In the genomic region with DNA sequence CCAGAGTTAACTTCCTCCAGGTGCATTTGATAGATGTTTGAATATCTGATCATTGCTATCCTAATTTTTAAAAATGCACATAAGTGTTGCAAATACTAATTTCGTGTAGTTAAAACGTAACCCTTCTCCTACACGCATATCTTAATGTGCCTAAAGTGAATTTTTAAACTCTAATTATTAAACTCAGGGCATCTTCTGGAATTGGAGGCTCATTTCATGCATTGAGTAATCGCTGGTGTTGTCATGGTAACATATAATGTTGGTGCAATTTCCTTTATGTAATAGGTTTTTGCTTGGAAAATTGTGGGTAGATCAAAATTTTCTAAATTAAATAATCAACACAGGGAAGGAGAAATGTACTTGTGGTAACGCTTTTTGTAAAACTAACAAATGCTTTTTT, we compare ENCODE assay signal across 19 cellular contexts. TPM values are rescaled to one million over a fixed set of nuclear protein-coding genes. Genes with fewer than 3 reads are reported as not detected.
A peak's percentile ranks its signal among the peaks of the same experiment; 100 is the strongest.
DNase-seq lines count a peak whose midpoint lies in the region; ATAC-seq and TF ChIP-seq lines count a peak whose summit lies in the region.
"Had no signal": no experiment of that assay in that cellular context is flagged by ENCODE, and none has a peak within 500 bp of the region (broad histone marks: within the 10 kb centered on the region; RNA-seq: fewer than 3 reads in every experiment).

No MANE protein-coding gene starts in this region.

- in situ Hi-C loops in mammary epithelial cell (cut with MboI; ENCODE audit: low sequenced_read_pairs in 2 of 2) = loop anchor here (10.0 to 25.0 kb wide), 3 partner anchors 422 to 979 kb away; a partner anchor contains a TSS

- no peaks in the 10 kb centered on the region for H4K20me1 ChIP-seq in mammary epithelial cell (ENCODE audit: insufficient read depth, low read length)

- H2AFZ ChIP-seq in mammary epithelial cell (ENCODE audit: low read depth, low read length) = no peak overlapping the region

- H3K4me3 ChIP-seq in NB4 (ENCODE audit: low read depth, low read length) (no peak overlapping the region), mammary epithelial cell (replicated peaks in 1 of 3; ENCODE audit: insufficient read depth in 1 of 3, low read depth in 2 of 3, low read length in 3 of 3) (no peak overlapping the region)
- H3K4me3 ChIP-seq: MG63 had no signal

- no peaks in the 10 kb centered on the region for H3K36me3 Mint-ChIP-seq in activated T-helper 1 cell treated with anti-CD3 and anti-CD28 coated beads, Interleukin-12 subunit alpha, Interleukin-12 subunit beta, Interleukin-2, Interleukin-4 antibody, amounts not matched to agents 30 ng/mL and 10 ng/mL and 1 ng/mL, durations not matched to agents 14 hours and 24 hours and 36 hours (ENCODE audit: low read depth)

- H3K79me2 ChIP-seq in mammary epithelial cell (ENCODE audit: insufficient read depth, low read length) = no peaks in the 10 kb centered on the region

- H3K4me1 Mint-ChIP-seq in activated T-helper 1 cell treated with anti-CD3 and anti-CD28 coated beads, Interleukin-12 subunit alpha, Interleukin-12 subunit beta, Interleukin-2, Interleukin-4 antibody, amounts not matched to agents 30 ng/mL and 10 ng/mL and 1 ng/mL, durations not matched to agents 14 hours and 24 hours and 36 hours (ENCODE audit: low read depth) = peaks cover 9% of the 10 kb centered on the region

- dilution Hi-C loops in mammary epithelial cell (cut with HindIII; ENCODE audit: low sequenced_read_pairs) = loop anchor here (25.0 kb wide), 1 partner anchor 422 kb away; no protein-coding TSS in a partner anchor

- no peak for TF ChIP-seq POLR2A in NB4 (IDR thresholded peaks at IDR 0.05; ENCODE audit: extremely low read depth, insufficient read length)

- H3K9ac ChIP-seq in mammary epithelial cell (ENCODE audit: insufficient read depth, low read length) = no peak overlapping the region

- H3K4me1 ChIP-seq in mammary epithelial cell (ENCODE audit: insufficient read depth, low read length) = no peaks in the 10 kb centered on the region

- no peak overlapping the region for H3K27ac Mint-ChIP-seq in activated T-helper 1 cell treated with anti-CD3 and anti-CD28 coated beads, Interleukin-12 subunit alpha, Interleukin-12 subunit beta, Interleukin-2, Interleukin-4 antibody, amounts not matched to agents 30 ng/mL and 10 ng/mL and 1 ng/mL, durations not matched to agents 14 hours and 24 hours and 36 hours
- H3K27ac Mint-ChIP-seq: CD4-positive, alpha-beta T cell had no signal

- H3K27me3 Mint-ChIP-seq in activated T-helper 1 cell treated with anti-CD3 and anti-CD28 coated beads, Interleukin-12 subunit alpha, Interleukin-12 subunit beta, Interleukin-2, Interleukin-4 antibody, amounts not matched to agents 30 ng/mL and 10 ng/mL and 1 ng/mL, durations not matched to agents 14 hours and 24 hours and 36 hours (ENCODE audit: insufficient read depth) = peaks cover 9% of the 10 kb centered on the region

- H3K4me3 Mint-ChIP-seq in activated T-helper 1 cell treated with anti-CD3 and anti-CD28 coated beads, Interleukin-12 subunit alpha, Interleukin-12 subunit beta, Interleukin-2, Interleukin-4 antibody, amounts not matched to agents 30 ng/mL and 10 ng/mL and 1 ng/mL, durations not matched to agents 14 hours and 24 hours and 36 hours = no peak overlapping the region
- H3K4me3 Mint-ChIP-seq: CD4-positive, alpha-beta T cell had no signal

- ATAC-seq in GM18519 (IDR thresholded peaks at IDR 0.05; ENCODE audit: low FRiP score, unreplicated experiment) = no peak
- ATAC-seq: Panc1, Right ventricle myocardium inferior had no signal

- no peak overlapping the region for H3K4me2 ChIP-seq in mammary epithelial cell (ENCODE audit: insufficient read depth, low read depth, low read length)

- BruUV-seq in mammary epithelial cell (replicated peaks; lab: Mats Ljungman, UMichigan) = no TSS peak

- DNase-seq in SIG-M5 treated with dmso at 0.1 percent for 504 hours (lab: John Stamatoyannopoulos, UW; ENCODE audit: unreplicated experiment) (peak; percentile 1), SIG-M5 (lab: John Stamatoyannopoulos, UW) (no peak), NB4 (ENCODE audit: low read depth) (peak; percentile 13), caudate nucleus (lab: John Stamatoyannopoulos, UW) (peak in 2 of 61 donors; percentile 9 to 19), putamen (ENCODE audit: low spot score) (peak; percentile 52), mammary epithelial cell (no peak)
- DNase-seq in activated T-helper 1 cell treated with anti-CD3 and anti-CD28 coated beads, Interleukin-12 subunit alpha, Interleukin-12 subunit beta, Interleukin-2, Interleukin-4 antibody, amounts not matched to agents 30 ng/mL and 10 ng/mL and 1 ng/mL, durations not matched to agents 14 hours and 24 hours and 36 hours (ENCODE audit: low spot score) = no peak
- DNase-seq: Calu3; CD4-positive, alpha-beta T cell; DMS79 treated with DMSO at 0.1 percent for 48 hours; KBM-7; MG63; NCI-H1417 treated with DMSO at 0.1 percent for 48 hours; NCI-H2029 treated with DMSO at 0.1 percent for 48 hours; NCI-H524 treated with DMSO at 0.1 percent for 48 hours had no signal

- CTCF ChIA-PET in mammary epithelial cell (lab: Charles Lee; ENCODE audit: low non-redundant PET) = no interaction called here

- H3K36me3 ChIP-seq in mammary epithelial cell (ENCODE audit: insufficient read depth, low read length) = no peaks in the 10 kb centered on the region
- H3K36me3 ChIP-seq: MG63 had no signal

- H3K27ac ChIP-seq in caudate nucleus (ENCODE audit: low read depth, low read length) (peak overlapping the region; percentile 49), mammary epithelial cell (ENCODE audit: insufficient read depth, low read depth, low read length) (no peak overlapping the region)
- H3K27ac ChIP-seq: HL-60 had no signal

- H3K9me3 ChIP-seq in mammary epithelial cell (replicated peaks; ENCODE audit: insufficient read depth, low read length) = no peaks in the 10 kb centered on the region
- H3K9me3 ChIP-seq: MG63 had no signal

- TF ChIP-seq CTCF in NB4 (IDR thresholded peaks at IDR 0.05; ENCODE audit: low read depth, low read length) (no peak), mammary epithelial cell (conservative IDR thresholded peaks at IDR 0.05 in 1 of 2, IDR thresholded peaks at IDR 0.05 in 1 of 2; ENCODE audit: extremely low read depth in 1 of 2, insufficient read depth in 1 of 2, low read depth in 1 of 2, low read length in 2 of 2) (no peak)

- intact Hi-C loops in mammary epithelial cell (cut with micrococcal nuclease) = loop anchor here (10.0 kb wide), 1 partner anchor 739 kb away; no protein-coding TSS in a partner anchor
- intact Hi-C loops in activated T-helper 1 cell treated with anti-CD3 and anti-CD28 coated beads, Interleukin-12 subunit alpha, Interleukin-12 subunit beta, Interleukin-2, Interleukin-4 antibody, amounts not matched to agents 30 ng/mL and 10 ng/mL and 1 ng/mL, durations not matched to agents 14 hours and 24 hours and 36 hours (cut with micrococcal nuclease) = loop anchor here (10.0 kb wide), 1 partner anchor 269 kb away; a partner anchor contains a TSS

- peaks cover 2% of the 10 kb centered on the region for H3K27me3 ChIP-seq in mammary epithelial cell (ENCODE audit: insufficient read depth, low read length)

- WGBS in mammary epithelial cell (ENCODE audit: low coverage, missing lambda C conversion rate) = 61% methylated on average over 5 of the region's 5 CpGs

- no peaks in the 10 kb centered on the region for H3K9me3 Mint-ChIP-seq in activated T-helper 1 cell treated with anti-CD3 and anti-CD28 coated beads, Interleukin-12 subunit alpha, Interleukin-12 subunit beta, Interleukin-2, Interleukin-4 antibody, amounts not matched to agents 30 ng/mL and 10 ng/mL and 1 ng/mL, durations not matched to agents 14 hours and 24 hours and 36 hours
- H3K9me3 Mint-ChIP-seq: CD4-positive, alpha-beta T cell had no signal

RNA-seq across cellular contexts. Expression of a gene that starts 56.2 kb away (rescaled TPM):
- total RNA-seq in mammary epithelial cell = not detected
- polyA plus RNA-seq in mammary epithelial cell = 0.06 TPM
- polyA minus RNA-seq in mammary epithelial cell = not detected
- not detected in 2 replicates for total RNA-seq in activated T-helper 1 cell treated with anti-CD3 and anti-CD28 coated beads, Interleukin-12 subunit alpha, Interleukin-12 subunit beta, Interleukin-2, Interleukin-4 antibody, amounts not matched to agents 30 ng/mL and 10 ng/mL and 1 ng/mL, durations not matched to agents 14 hours and 24 hours and 36 hours
- total RNA-seq: CD4-positive, alpha-beta T cell; Right ventricle myocardium inferior had no signal

Comparison
In these comparisons a context has a peak if more than half of its experiments do, and no peak if none do; other contexts are left out.
1. DNase-seq: peak in SIG-M5 treated with dmso at 0.1 percent for 504 hours (single experiment), NB4 (single experiment) and putamen (single experiment); none in SIG-M5 (single experiment), mammary epithelial cell (single experiment) and activated T-helper 1 cell treated with anti-CD3 and anti-CD28 coated beads, Interleukin-12 subunit alpha, Interleukin-12 subunit beta, Interleukin-2, Interleukin-4 antibody, amounts not matched to agents 30 ng/mL and 10 ng/mL and 1 ng/mL, durations not matched to agents 14 hours and 24 hours and 36 hours (single experiment).